In genomic region chr14:63027719-63028118, GRCh38 we compare ENCODE assay signal across 28 cellular contexts. TPM values are rescaled to one million over a fixed set of nuclear protein-coding genes. Genes with fewer than 3 reads are reported as not detected.
"Had no signal": no experiment of that assay in that cellular context is flagged by ENCODE, and none has a peak within 500 bp of the region (broad histone marks: within the 10 kb centered on the region; RNA-seq: fewer than 3 reads in every experiment).

No MANE protein-coding gene starts in this region.

- H3K27me3 ChIP-seq: dorsolateral prefrontal cortex, esophagus muscularis mucosa, foreskin keratinocyte, gastrocnemius medialis, hepatocyte, left lung had no signal

- H3K36me3 ChIP-seq: esophagus muscularis mucosa, gastrocnemius medialis, heart left ventricle, left lung, lower lobe of right lung had no signal

- H3K4me1 ChIP-seq: esophagus muscularis mucosa, foreskin keratinocyte, gastrocnemius medialis, heart left ventricle, left lung, lower lobe of right lung had no signal

- H3K4me3 ChIP-seq: coronary artery, dorsolateral prefrontal cortex, esophagus muscularis mucosa, gastrocnemius medialis, heart left ventricle, hepatocyte, left lung, lower lobe of right lung, mucosa of descending colon had no signal

- FAIRE-seq: colon, endothelial cell of umbilical vein, kidney had no signal

- ATAC-seq: foreskin keratinocyte; gastrocnemius medialis; heart left ventricle; left lung; left ventricle myocardium superior; lower lobe of right lung; mucosa of descending colon; naive thymus-derived CD8-positive, alpha-beta T cell had no signal

- H3K27ac ChIP-seq: coronary artery, dorsolateral prefrontal cortex, esophagus muscularis mucosa, foreskin keratinocyte, gastrocnemius medialis, heart left ventricle, hepatocyte, left lung, lower lobe of right lung had no signal

- H3K9me3 ChIP-seq: esophagus muscularis mucosa, gastrocnemius medialis, heart left ventricle, left lung, lower lobe of right lung had no signal

- DNase-seq: dermis blood vessel endothelial cell; dorsolateral prefrontal cortex; effector CD4-positive, alpha-beta T cell; effector memory CD4-positive, alpha-beta T cell; foreskin keratinocyte; gastrocnemius medialis; heart left ventricle; hypothalamus; immature natural killer cell; islet precursor cell; kidney; kidney glomerular epithelial cell; left lung; left ventricle myocardium superior; lower lobe of right lung; mesenchymal stem cell; mucosa of descending colon; naive B cell; naive thymus-derived CD8-positive, alpha-beta T cell had no signal

- H3K79me2 ChIP-seq: hepatocyte had no signal

- H3K4me2 ChIP-seq: hepatocyte had no signal

- H2AFZ ChIP-seq: hepatocyte had no signal

RNA-seq across cellular contexts. Expression of gene KCNH5, which starts 17.5 kb away (rescaled TPM):
- total RNA-seq: dermis blood vessel endothelial cell; endothelial cell of umbilical vein; epithelial cell of proximal tubule; foreskin keratinocyte; gastrocnemius medialis; kidney; lower lobe of right lung; lung microvascular endothelial cell; mesenteric fat pad; myocyte; naive thymus-derived CD8-positive, alpha-beta T cell had no signal
